8 cellular contexts compared by ENCODE assay signal in genomic region chr5:14664270-14665109, GRCh38. TPM values are rescaled to one million over a fixed set of nuclear protein-coding genes. Genes with fewer than 3 reads are reported as not detected.
DNase-seq lines count a peak whose midpoint lies in the region; ATAC-seq, FAIRE-seq and TF ChIP-seq lines count a peak whose summit lies in the region.

Gene OTULIN, plus strand, starts transcription at chr5:14664718. Its CDS starts 108 bp downstream, at chr5:14664826.

- no peaks in the 10 kb centered on the region for H3K36me3 ChIP-seq in kidney (ENCODE audit: control insufficient read depth in 1 of 2, insufficient read depth in 2 of 2, low read length in 2 of 2)

- peak within 1 kb of the TSS; percentile 84 to 87 for H3K27ac ChIP-seq in kidney (ENCODE audit: low read depth in 2 of 2, low read length in 2 of 2)

- intact Hi-C loops in kidney (cut with DNase I), result no loop called here

- H3K9me3 ChIP-seq in kidney (ENCODE audit: control insufficient read depth in 1 of 2, low read length in 2 of 2), result no peaks in the 10 kb centered on the region

- peak within 1 kb of the TSS; percentile 71 to 83 for H3K9ac ChIP-seq in kidney (ENCODE audit: low read length in 2 of 2)

- H3K4me1 ChIP-seq in kidney (ENCODE audit: control insufficient read depth in 1 of 2, insufficient read depth in 1 of 2, low read depth in 1 of 2, low read length in 2 of 2), result peaks cover 12 to 28% of the 10 kb centered on the region in 2 donors

- ATAC-seq in GM18907 (IDR thresholded peaks at IDR 0.05; ENCODE audit: unreplicated experiment) (peak; percentile 69), HG03139 (IDR thresholded peaks at IDR 0.05; ENCODE audit: unreplicated experiment) (peak; percentile 61)
- ATAC-seq in activated CD4-positive, CD25-positive, alpha-beta regulatory T cell treated with anti-CD3 and anti-CD28 coated beads, Interleukin-2, amount 50 U/mL, for 24 hours, result peak; percentile 75

- peak within 1 kb of the TSS; percentile 68 to 89 for H3K4me3 ChIP-seq in kidney (ENCODE audit: low read length in 2 of 2)

- no peak for TF ChIP-seq CTCF in kidney (IDR thresholded peaks at IDR 0.05; ENCODE audit: borderline replicate concordance, extremely low read depth, insufficient read depth)

- no peak for FAIRE-seq in kidney (lab: Jason Lieb, UNC)

- DNase-seq in AG08395 (ENCODE audit: low spot score) (peak; percentile 99), NCI-H2227 treated with DMSO at 0.1 percent for 48 hours (lab: John Stamatoyannopoulos, UW) (peak; percentile 80), cerebellar cortex (ENCODE audit: low spot score) (peak; percentile 84), kidney (peak; percentile 97)
- peak; percentile 92 for DNase-seq in stimulated activated CD4-positive, alpha-beta T cell treated with anti-CD3 and anti-CD28 coated beads, Interleukin-15, amount 100 ng/mL, for 24 hours

RNA-seq across cellular contexts. Expression of gene OTULIN, which starts in this region (rescaled TPM):
- total RNA-seq in kidney, result 28.4 TPM
- 9.0 TPM for polyA plus RNA-seq in kidney (ENCODE audit: insufficient read depth, low read depth, low replicate concordance)

Comparison
In these comparisons a context has a peak if more than half of its experiments do, and no peak if none do; other contexts are left out.
1. Peak in every context shown above with its lines: DNase-seq, ATAC-seq, H3K4me3 ChIP-seq and H3K27ac ChIP-seq.